ENCODE assay signal across 1 cellular context in genomic region chr21:33325222-33326067, GRCh38.
A peak's percentile ranks its signal among the peaks of the same experiment; 100 is the strongest.
TF ChIP-seq lines count a peak whose summit lies in the region.

No MANE protein-coding gene starts in this region.

TF ChIP-seq in HepG2, 621 proteins besides CTCF, POLR2A, EP300 and RAD21 (continued from another document and continues in another):
- no peak for TF ChIP-seq NR2C2 (CRISPR knock-in tag; IDR thresholded peaks at IDR 0.05; ENCODE audit: borderline replicate concordance)
- no peak for TF ChIP-seq NR2F6 (IDR thresholded peaks at IDR 0.05)
- no peak for TF ChIP-seq NR2F6 (CRISPR knock-in tag; IDR thresholded peaks at IDR 0.05)
- TF ChIP-seq, protein P1, sequence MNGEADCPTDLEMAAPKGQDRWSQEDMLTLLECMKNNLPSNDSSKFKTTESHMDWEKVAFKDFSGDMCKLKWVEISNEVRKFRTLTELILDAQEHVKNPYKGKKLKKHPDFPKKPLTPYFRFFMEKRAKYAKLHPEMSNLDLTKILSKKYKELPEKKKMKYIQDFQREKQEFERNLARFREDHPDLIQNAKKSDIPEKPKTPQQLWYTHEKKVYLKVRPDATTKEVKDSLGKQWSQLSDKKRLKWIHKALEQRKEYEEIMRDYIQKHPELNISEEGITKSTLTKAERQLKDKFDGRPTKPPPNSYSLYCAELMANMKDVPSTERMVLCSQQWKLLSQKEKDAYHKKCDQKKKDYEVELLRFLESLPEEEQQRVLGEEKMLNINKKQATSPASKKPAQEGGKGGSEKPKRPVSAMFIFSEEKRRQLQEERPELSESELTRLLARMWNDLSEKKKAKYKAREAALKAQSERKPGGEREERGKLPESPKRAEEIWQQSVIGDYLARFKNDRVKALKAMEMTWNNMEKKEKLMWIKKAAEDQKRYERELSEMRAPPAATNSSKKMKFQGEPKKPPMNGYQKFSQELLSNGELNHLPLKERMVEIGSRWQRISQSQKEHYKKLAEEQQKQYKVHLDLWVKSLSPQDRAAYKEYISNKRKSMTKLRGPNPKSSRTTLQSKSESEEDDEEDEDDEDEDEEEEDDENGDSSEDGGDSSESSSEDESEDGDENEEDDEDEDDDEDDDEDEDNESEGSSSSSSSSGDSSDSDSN (CRISPR knock-in tag; IDR thresholded peaks at IDR 0.05) = no peak
- no peak for TF ChIP-seq ZBTB4 (CRISPR knock-in tag; IDR thresholded peaks at IDR 0.05; ENCODE audit: borderline replicate concordance)
- no peak for TF ChIP-seq SP1 (IDR thresholded peaks at IDR 0.05)
- no peak for TF ChIP-seq SP1 (CRISPR knock-in tag; IDR thresholded peaks at IDR 0.05)
- TF ChIP-seq ZNF605 (CRISPR knock-in tag; IDR thresholded peaks at IDR 0.05) = peak; percentile 18; the same call in 1 of the 2 replicates
- TF ChIP-seq EHMT2 (IDR thresholded peaks at IDR 0.05; ENCODE audit: borderline replicate concordance, low read depth, low read length) = no peak
- TF ChIP-seq SKI (IDR thresholded peaks at IDR 0.05; ENCODE audit: partially characterized antibody) = no peak
- TF ChIP-seq FOXA3 (CRISPR knock-in tag; IDR thresholded peaks at IDR 0.05) = no peak
- no peak for TF ChIP-seq DPF2 (CRISPR knock-in tag; IDR thresholded peaks at IDR 0.05; ENCODE audit: borderline replicate concordance, low read depth)
- 0 out of 2 replicates have a peak, but pooled peaks have one; percentile 13 for TF ChIP-seq ZNF704 (CRISPR knock-in tag; IDR thresholded peaks at IDR 0.05; ENCODE audit: borderline replicate concordance)
- no peak for TF ChIP-seq ZSCAN21 (CRISPR knock-in tag; IDR thresholded peaks at IDR 0.05; ENCODE audit: borderline replicate concordance)
- TF ChIP-seq ZNF747 (CRISPR knock-in tag; IDR thresholded peaks at IDR 0.05; ENCODE audit: borderline replicate concordance) = no peak
- TF ChIP-seq ZNF350 (CRISPR knock-in tag; IDR thresholded peaks at IDR 0.05; ENCODE audit: borderline replicate concordance, low read depth) = 0 out of 2 replicates have a peak, but pooled peaks have one; percentile 8
- no peak for TF ChIP-seq LCORL (IDR thresholded peaks at IDR 0.05)
- no peak for TF ChIP-seq LCORL (CRISPR knock-in tag; IDR thresholded peaks at IDR 0.05)
- no peak for TF ChIP-seq SCMH1 (CRISPR knock-in tag; IDR thresholded peaks at IDR 0.05; ENCODE audit: borderline replicate concordance)
- TF ChIP-seq, protein P2, sequence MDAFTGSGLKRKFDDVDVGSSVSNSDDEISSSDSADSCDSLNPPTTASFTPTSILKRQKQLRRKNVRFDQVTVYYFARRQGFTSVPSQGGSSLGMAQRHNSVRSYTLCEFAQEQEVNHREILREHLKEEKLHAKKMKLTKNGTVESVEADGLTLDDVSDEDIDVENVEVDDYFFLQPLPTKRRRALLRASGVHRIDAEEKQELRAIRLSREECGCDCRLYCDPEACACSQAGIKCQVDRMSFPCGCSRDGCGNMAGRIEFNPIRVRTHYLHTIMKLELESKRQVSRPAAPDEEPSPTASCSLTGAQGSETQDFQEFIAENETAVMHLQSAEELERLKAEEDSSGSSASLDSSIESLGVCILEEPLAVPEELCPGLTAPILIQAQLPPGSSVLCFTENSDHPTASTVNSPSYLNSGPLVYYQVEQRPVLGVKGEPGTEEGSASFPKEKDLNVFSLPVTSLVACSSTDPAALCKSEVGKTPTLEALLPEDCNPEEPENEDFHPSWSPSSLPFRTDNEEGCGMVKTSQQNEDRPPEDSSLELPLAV (CRISPR knock-in tag; conservative IDR thresholded peaks at IDR 0.05; ENCODE audit: low read depth) = no peak
- TF ChIP-seq, protein P3, sequence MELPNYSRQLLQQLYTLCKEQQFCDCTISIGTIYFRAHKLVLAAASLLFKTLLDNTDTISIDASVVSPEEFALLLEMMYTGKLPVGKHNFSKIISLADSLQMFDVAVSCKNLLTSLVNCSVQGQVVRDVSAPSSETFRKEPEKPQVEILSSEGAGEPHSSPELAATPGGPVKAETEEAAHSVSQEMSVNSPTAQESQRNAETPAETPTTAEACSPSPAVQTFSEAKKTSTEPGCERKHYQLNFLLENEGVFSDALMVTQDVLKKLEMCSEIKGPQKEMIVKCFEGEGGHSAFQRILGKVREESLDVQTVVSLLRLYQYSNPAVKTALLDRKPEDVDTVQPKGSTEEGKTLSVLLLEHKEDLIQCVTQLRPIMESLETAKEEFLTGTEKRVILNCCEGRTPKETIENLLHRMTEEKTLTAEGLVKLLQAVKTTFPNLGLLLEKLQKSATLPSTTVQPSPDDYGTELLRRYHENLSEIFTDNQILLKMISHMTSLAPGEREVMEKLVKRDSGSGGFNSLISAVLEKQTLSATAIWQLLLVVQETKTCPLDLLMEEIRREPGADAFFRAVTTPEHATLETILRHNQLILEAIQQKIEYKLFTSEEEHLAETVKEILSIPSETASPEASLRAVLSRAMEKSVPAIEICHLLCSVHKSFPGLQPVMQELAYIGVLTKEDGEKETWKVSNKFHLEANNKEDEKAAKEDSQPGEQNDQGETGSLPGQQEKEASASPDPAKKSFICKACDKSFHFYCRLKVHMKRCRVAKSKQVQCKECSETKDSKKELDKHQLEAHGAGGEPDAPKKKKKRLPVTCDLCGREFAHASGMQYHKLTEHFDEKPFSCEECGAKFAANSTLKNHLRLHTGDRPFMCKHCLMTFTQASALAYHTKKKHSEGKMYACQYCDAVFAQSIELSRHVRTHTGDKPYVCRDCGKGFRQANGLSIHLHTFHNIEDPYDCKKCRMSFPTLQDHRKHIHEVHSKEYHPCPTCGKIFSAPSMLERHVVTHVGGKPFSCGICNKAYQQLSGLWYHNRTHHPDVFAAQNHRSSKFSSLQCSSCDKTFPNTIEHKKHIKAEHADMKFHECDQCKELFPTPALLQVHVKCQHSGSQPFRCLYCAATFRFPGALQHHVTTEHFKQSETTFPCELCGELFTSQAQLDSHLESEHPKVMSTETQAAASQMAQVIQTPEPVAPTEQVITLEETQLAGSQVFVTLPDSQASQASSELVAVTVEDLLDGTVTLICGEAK (IDR thresholded peaks at IDR 0.05) = no peak
- TF ChIP-seq, protein P3 (CRISPR knock-in tag; IDR thresholded peaks at IDR 0.05) = no peak
- no peak for TF ChIP-seq ATM (IDR thresholded peaks at IDR 0.05; ENCODE audit: borderline replicate concordance)
- no peak for TF ChIP-seq MBNL3 (CRISPR knock-in tag; conservative IDR thresholded peaks at IDR 0.05)
- no peak for TF ChIP-seq SMARCE1 (IDR thresholded peaks at IDR 0.05; ENCODE audit: borderline replicate concordance)
- no peak for TF ChIP-seq ZNF207 (IDR thresholded peaks at IDR 0.05; ENCODE audit: borderline replicate concordance)
- no peak for TF ChIP-seq RERE (CRISPR knock-in tag; IDR thresholded peaks at IDR 0.05; ENCODE audit: low read depth)
- 0 out of 2 replicates have a peak, but pooled peaks have one; percentile 24 for TF ChIP-seq MXD3 (CRISPR knock-in tag; IDR thresholded peaks at IDR 0.05)
- TF ChIP-seq BRCA1 (CRISPR knock-in tag; IDR thresholded peaks at IDR 0.05) = no peak
